In genomic region chr11:120143472-120143871, GRCh38 we compare ENCODE assay signal across 12 cellular contexts. TPM values are rescaled to one million over a fixed set of nuclear protein-coding genes. Genes with fewer than 3 reads are reported as not detected.
"Had no signal": no experiment of that assay in that cellular context is flagged by ENCODE, and none has a peak within 500 bp of the region (broad histone marks: within the 10 kb centered on the region; RNA-seq: fewer than 3 reads in every experiment).

No MANE protein-coding gene starts in this region.

RNA-seq across cellular contexts. Expression of gene TRIM29, which starts 5.6 kb away (rescaled TPM):
- total RNA-seq: activated B cell treated with CpG ODN at 0.5 μM for 24 hours; activated CD4-positive, alpha-beta memory T cell treated with anti-CD3 and anti-CD28 coated beads for 36 hours; activated CD4-positive, alpha-beta memory T cell treated with anti-CD3 and anti-CD28 coated beads, Interleukin-2, amount 10 ng/mL, durations not matched to agents 7 days and 5 days; activated CD4-positive, alpha-beta T cell treated with anti-CD3 and anti-CD28 coated beads for 36 hours; activated CD4-positive, alpha-beta T cell treated with anti-CD3 and anti-CD28 coated beads, Interleukin-2, amount 10 ng/mL, durations not matched to agents 24 days and 14 days; activated CD4-positive, alpha-beta T cell treated with anti-CD3 and anti-CD28 coated beads, Interleukin-2, amount 10 ng/mL, durations not matched to agents 7 days and 5 days; activated CD8-positive, alpha-beta memory T cell treated with anti-CD3 and anti-CD28 coated beads for 36 hours; activated CD8-positive, alpha-beta T cell treated with anti-CD3 and anti-CD28 coated beads for 36 hours; activated CD8-positive, alpha-beta T cell treated with anti-CD3 and anti-CD28 coated beads, Interleukin-2, amount 10 ng/mL, durations not matched to agents 7 days and 5 days; T-helper 1 cell treated with Interleukin-12 subunit alpha and Interleukin-12 subunit beta and Interleukin-4 antibody, amounts not matched to agents 30 ng/mL and 1 ng/mL, for 36 hours; T-helper 17 cell; T-helper 2 cell treated with Interferon-gamma antibody and Interleukin-4, amounts not matched to agents 100 ng/mL and 5 ng/mL, for 36 hours had no signal
